In the genomic region with DNA sequence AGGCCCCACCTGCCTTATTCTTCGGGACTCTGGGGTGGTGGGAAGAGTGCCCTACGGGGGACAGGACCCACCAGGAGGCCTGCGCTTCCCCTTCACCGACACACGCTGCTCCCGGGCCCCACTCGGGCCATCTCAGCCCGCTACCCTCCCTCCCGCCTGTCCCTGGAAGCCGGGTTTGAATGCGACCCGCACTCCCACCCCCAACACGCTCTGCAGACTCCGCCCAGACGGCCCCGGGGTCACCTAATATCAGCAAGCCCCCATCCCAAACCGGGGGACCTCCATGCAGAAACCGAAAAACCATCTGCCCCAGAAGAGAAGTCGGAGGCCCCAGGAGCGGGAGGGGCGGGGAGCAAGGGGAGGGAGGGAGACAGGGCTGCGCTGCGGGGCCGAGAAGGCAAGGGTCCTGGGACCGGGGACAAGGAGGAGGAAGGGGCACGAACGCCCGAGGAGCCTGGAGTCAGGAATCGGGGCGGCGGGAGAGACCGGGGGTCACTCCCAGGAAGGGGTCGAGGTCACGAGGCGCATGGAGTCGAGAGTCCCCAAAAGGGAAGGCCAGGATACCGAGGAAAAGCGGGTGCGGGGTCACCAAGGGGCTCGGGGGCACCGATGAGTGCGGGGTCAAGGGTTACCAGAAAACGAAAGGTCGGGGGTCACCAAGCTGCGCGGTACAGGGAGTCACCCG, we compare ENCODE assay signal across 8 cellular contexts. TPM values are rescaled to one million over a fixed set of nuclear protein-coding genes. Genes with fewer than 3 reads are reported as not detected.
DNase-seq lines count a peak whose midpoint lies in the region; ATAC-seq lines count a peak whose summit lies in the region.

No MANE protein-coding gene starts in this region.

- ATAC-seq in activated T-cell treated with anti-CD3 and anti-CD28 coated beads, Interleukin-2, amount 50 U/mL, for 4 hours = peak; percentile 17 to 19
- ATAC-seq in Right ventricle myocardium superior (ENCODE audit: poor library complexity) (peak; percentile 9), GM19035 (IDR thresholded peaks at IDR 0.05; ENCODE audit: unreplicated experiment) (no peak)

- H3K4me3 ChIP-seq in rectal smooth muscle tissue (ENCODE audit: low read length) = peak overlapping the region; percentile 76

- no peaks in the 10 kb centered on the region for H3K27me3 ChIP-seq in rectal smooth muscle tissue (ENCODE audit: control insufficient read depth, insufficient read depth, low read length)

- no peaks in the 10 kb centered on the region for H3K27me3 Mint-ChIP-seq in activated T-cell treated with anti-CD3 and anti-CD28 coated beads, Interleukin-2, amount 50 U/mL, for 4 hours (ENCODE audit: low read depth)

- peaks cover 37% of the 10 kb centered on the region for H3K4me1 Mint-ChIP-seq in activated T-cell treated with anti-CD3 and anti-CD28 coated beads, Interleukin-2, amount 50 U/mL, for 4 hours (ENCODE audit: low read depth)

- H3K4me1 ChIP-seq in rectal smooth muscle tissue (ENCODE audit: control insufficient read depth, insufficient read depth, low read length) = peaks cover 30% of the 10 kb centered on the region

- peak overlapping the region; percentile 88 for H3K4me3 Mint-ChIP-seq in activated T-cell treated with anti-CD3 and anti-CD28 coated beads, Interleukin-2, amount 50 U/mL, for 4 hours

- peak overlapping the region; percentile 42 for H3K9ac ChIP-seq in rectal smooth muscle tissue (ENCODE audit: low read length)

- DNase-seq in activated CD8-positive, alpha-beta memory T cell treated with anti-CD3 and anti-CD28 coated beads for 24 hours = peak; percentile 70
- no peak for DNase-seq in activated CD8-positive, alpha-beta memory T cell treated with anti-CD3 and anti-CD28 coated beads, Interleukin-2, amount 50 U/mL, for 4 hours
- DNase-seq in activated T-cell treated with anti-CD3 and anti-CD28 coated beads, Interleukin-2, amount 50 U/mL, for 4 hours = no peak
- DNase-seq in Right ventricle myocardium superior (no peak), NCI-H187 treated with DMSO at 0.1 percent for 48 hours (lab: John Stamatoyannopoulos, UW) (no peak), DMS153 (lab: John Stamatoyannopoulos, UW) (no peak)

- intact Hi-C loops in Right ventricle myocardium superior (cut with DNase I) = no loop called here

- peaks cover 4% of the 10 kb centered on the region for H3K36me3 ChIP-seq in rectal smooth muscle tissue (ENCODE audit: control insufficient read depth, insufficient read depth, low read length)

- H3K9me3 Mint-ChIP-seq in activated T-cell treated with anti-CD3 and anti-CD28 coated beads, Interleukin-2, amount 50 U/mL, for 4 hours = no peaks in the 10 kb centered on the region

- peaks cover 9% of the 10 kb centered on the region for H3K36me3 Mint-ChIP-seq in activated T-cell treated with anti-CD3 and anti-CD28 coated beads, Interleukin-2, amount 50 U/mL, for 4 hours (ENCODE audit: insufficient read depth)

- H3K27ac ChIP-seq in rectal smooth muscle tissue (ENCODE audit: low read depth, low read length) = peak overlapping the region; percentile 86

RNA-seq across cellular contexts. Expression of gene SBNO2, which starts 0.8 kb away (rescaled TPM):
- total RNA-seq in activated T-cell treated with anti-CD3 and anti-CD28 coated beads, Interleukin-2, amount 50 U/mL, for 4 hours = 100 to 1,000 TPM; 134 to 140 (median 139) TPM
- 15.1 TPM for total RNA-seq in Right ventricle myocardium superior

RNA-seq across cellular contexts. Expression of gene STK11, which starts 32.3 kb away (rescaled TPM):
- 10 to 100 TPM; 64.4 to 72.0 (median 69.8) TPM for total RNA-seq in activated T-cell treated with anti-CD3 and anti-CD28 coated beads, Interleukin-2, amount 50 U/mL, for 4 hours
- total RNA-seq in Right ventricle myocardium superior = 54.8 TPM
